Comparison of ENCODE assay signal across 8 cellular contexts in the genomic region with DNA sequence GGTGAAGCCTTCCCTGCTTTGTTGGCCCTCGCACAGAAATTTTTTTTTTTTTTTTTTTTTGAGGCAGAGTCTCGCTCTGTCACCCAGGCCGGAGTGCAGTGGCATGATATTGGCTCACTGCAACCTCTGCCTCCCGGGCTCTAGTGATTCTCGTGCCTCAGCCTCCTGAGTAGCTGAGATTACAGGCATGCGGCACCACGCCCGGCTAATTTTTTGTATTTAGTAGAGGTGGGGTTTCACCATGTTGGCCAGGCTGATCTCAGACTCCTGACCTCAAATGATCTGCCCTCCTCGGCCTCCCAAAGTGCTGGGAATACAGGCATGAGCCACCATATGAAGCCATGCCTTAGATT. TPM values are rescaled to one million over a fixed set of nuclear protein-coding genes. Genes with fewer than 3 reads are reported as not detected.
A peak's percentile ranks its signal among the peaks of the same experiment; 100 is the strongest.
DNase-seq lines count a peak whose midpoint lies in the region; ATAC-seq, FAIRE-seq and TF ChIP-seq lines count a peak whose summit lies in the region.
"Not testable (repeated sequence)": the region's sequence is repeated elsewhere in the genome, so short reads cannot be mapped to it uniquely, and the experiment has no call there.

No MANE protein-coding gene starts in this region.

- not testable (repeated sequence) for FAIRE-seq in kidney (lab: Jason Lieb, UNC)

- BruUV-seq in HCT116 (replicated peaks; lab: Mats Ljungman, UMichigan) = not testable (repeated sequence)

- not testable (repeated sequence) for ATAC-seq in HCT116, body of pancreas, lower lobe of right lung

- TF ChIP-seq CTCF in 22Rv1 (IDR thresholded peaks at IDR 0.05); HCT116 (IDR thresholded peaks at IDR 0.05 in 2 of 3, conservative IDR thresholded peaks at IDR 0.05 in 1 of 3; ENCODE audit: borderline replicate concordance in 1 of 3, insufficient read depth in 1 of 3, low read depth in 2 of 3, low read length in 2 of 3); RWPE1 (conservative IDR thresholded peaks at IDR 0.05; ENCODE audit: low read depth); body of pancreas (IDR thresholded peaks at IDR 0.05); kidney (IDR thresholded peaks at IDR 0.05; ENCODE audit: borderline replicate concordance, extremely low read depth, insufficient read depth); lower lobe of right lung (IDR thresholded peaks at IDR 0.05); neural progenitor cell (IDR thresholded peaks at IDR 0.05); thyroid gland (IDR thresholded peaks at IDR 0.05): not testable (repeated sequence)

- H3K27ac ChIP-seq in 22Rv1 (peak overlapping the region; percentile 94), RWPE1 (peak overlapping the region; percentile 72), body of pancreas (peak overlapping the region; percentile 25 to 79 (median 75)), kidney (ENCODE audit: low read depth in 2 of 2, low read length in 2 of 2) (peak overlapping the region in 1 of 2 donors; percentile 25), lower lobe of right lung (peak overlapping the region; percentile 42), thyroid gland (peak overlapping the region; percentile 56 to 78 (median 74))
- not testable (repeated sequence) for H3K27ac ChIP-seq in HCT116 (ENCODE audit: low read depth, low read length); neural progenitor cell

- H3K36me3 ChIP-seq in HCT116 (ENCODE audit: control insufficient read depth in 1 of 2, insufficient read depth in 2 of 2, low read length in 2 of 2); body of pancreas (replicated peaks in 1 of 2; ENCODE audit: insufficient read depth in 1 of 2, low read depth in 2 of 2); kidney (ENCODE audit: control insufficient read depth in 1 of 2, insufficient read depth in 2 of 2, low read length in 2 of 2); lower lobe of right lung; neural progenitor cell; thyroid gland: not testable (repeated sequence)

- peak overlapping the region; percentile 37 for H3K27ac Mint-ChIP-seq in neural progenitor cell

- H3K27me3 ChIP-seq in HCT116 (ENCODE audit: insufficient read depth, low read length); body of pancreas; lower lobe of right lung (ENCODE audit: low read depth); neural progenitor cell; thyroid gland: not testable (repeated sequence)

- not testable (repeated sequence) for H3K4me3 Mint-ChIP-seq in neural progenitor cell

- not testable (repeated sequence) for H3K9me2 ChIP-seq in HCT116 (ENCODE audit: insufficient read depth)

- peaks cover 20 to 35% of the 10 kb centered on the region in 2 experiments for H3K4me1 ChIP-seq in HCT116 (ENCODE audit: control insufficient read depth in 1 of 2, insufficient read depth in 2 of 2, low read length in 2 of 2)
- peaks cover 96% of the 10 kb centered on the region for H3K4me1 ChIP-seq in body of pancreas
- H3K4me1 ChIP-seq in kidney (ENCODE audit: control insufficient read depth in 1 of 2, insufficient read depth in 1 of 2, low read depth in 1 of 2, low read length in 2 of 2) = peaks cover 34 to 42% of the 10 kb centered on the region in 2 donors
- H3K4me1 ChIP-seq in lower lobe of right lung = peaks cover 70% of the 10 kb centered on the region
- not testable (repeated sequence) for H3K4me1 ChIP-seq in neural progenitor cell
- H3K4me1 ChIP-seq in thyroid gland = peaks cover 46 to 64% of the 10 kb centered on the region in 2 donors

- not testable (repeated sequence) for H3K79me2 ChIP-seq in HCT116 (ENCODE audit: insufficient read depth, low read length); neural progenitor cell (ENCODE audit: low read depth)

- not testable (repeated sequence) for H3F3A ChIP-seq in neural progenitor cell (ENCODE audit: low read depth)

- intact Hi-C loops in HCT116 (cut with micrococcal nuclease); body of pancreas (cut with DNase I); kidney (cut with DNase I); lower lobe of right lung (cut with DNase I); thyroid gland (cut with DNase I): not testable (repeated sequence)

- CTCF ChIA-PET in HCT116 (lab: Charles Lee) = not testable (repeated sequence)
- CTCF ChIA-PET in RWPE1 (lab: Yijun Ruan, JAX) = interaction anchor here (0.6 to 1.2 kb wide), 3 partner anchors 9 to 180 kb away, joined by 3 to 4 read pairs (median 3); partner anchors contain the start of gene PRKCD

- 62 to 70% methylated on average over 8 to 9 of the region's 9 CpGs for WGBS in body of pancreas, 2 donors
- WGBS in thyroid gland, 2 donors = 66 to 75% methylated on average over 9 of the region's 9 CpGs

- RAD21 ChIA-PET in HCT116 (lab: Charles Lee; ENCODE audit: low non-redundant PET in 1 of 2, low total read pairs in 2 of 2, uncharacterized antibody in 2 of 2, unreplicated experiment in 2 of 2) = not testable (repeated sequence)

- TF ChIP-seq POLR2A in HCT116 (IDR thresholded peaks at IDR 0.05; ENCODE audit: borderline replicate concordance, extremely low read depth, insufficient read depth, insufficient read length); body of pancreas (IDR thresholded peaks at IDR 0.05); thyroid gland (IDR thresholded peaks at IDR 0.05): not testable (repeated sequence)

- not testable (repeated sequence) for H3K4me3 ChIP-seq in HCT116 (replicated peaks in 1 of 2; ENCODE audit: low read depth in 1 of 2, low read length in 2 of 2); body of pancreas; kidney (ENCODE audit: low read length in 2 of 2); lower lobe of right lung; neural progenitor cell; thyroid gland (replicated peaks in 1 of 3)

- peaks cover 11% of the 10 kb centered on the region for H3K4me1 Mint-ChIP-seq in neural progenitor cell

- not testable (repeated sequence) for H3K36me3 Mint-ChIP-seq in neural progenitor cell

- H4K20me1 ChIP-seq in HCT116 (ENCODE audit: insufficient read depth); neural progenitor cell (ENCODE audit: low read depth): not testable (repeated sequence)

- H3K27me3 Mint-ChIP-seq in neural progenitor cell (ENCODE audit: insufficient read depth, low read depth) = peaks cover 10% of the 10 kb centered on the region

- not testable (repeated sequence) for H2AFZ ChIP-seq in HCT116 (ENCODE audit: low read depth, low read length, poor library complexity, severe bottlenecking); neural progenitor cell (replicated peaks)

- TF ChIP-seq RAD21 in HCT116 (IDR thresholded peaks at IDR 0.05; ENCODE audit: low read depth) = not testable (repeated sequence)

- POLR2A ChIA-PET in HCT116 (lab: Charles Lee); RWPE1 (lab: Yijun Ruan, JAX; ENCODE audit: low non-redundant PET): not testable (repeated sequence)

- H3K4me2 ChIP-seq in HCT116 (ENCODE audit: low read length) = peak overlapping the region; percentile 52; the same call in 1 of the 2 replicates
- H3K4me2 ChIP-seq in neural progenitor cell = not testable (repeated sequence)

- DNase-seq in HCT116 (ENCODE audit: low read depth, low spot score); RWPE1 (ENCODE audit: low spot score); body of pancreas; neural progenitor cell (ENCODE audit: low spot score): not testable (repeated sequence)
- peak; percentile 19 for DNase-seq in kidney
- DNase-seq in lower lobe of right lung = peak; percentile 49
- DNase-seq in thyroid gland = peak; percentile 70 to 72

- not testable (repeated sequence) for H3K9ac ChIP-seq in HCT116 (ENCODE audit: low read length); kidney (ENCODE audit: low read length in 2 of 2); neural progenitor cell

- H3K9me3 ChIP-seq in HCT116 (ENCODE audit: control insufficient read depth in 1 of 2, insufficient read depth in 1 of 2, low read depth in 1 of 2, low read length in 2 of 2); body of pancreas; kidney (ENCODE audit: control insufficient read depth in 1 of 2, low read length in 2 of 2); lower lobe of right lung; neural progenitor cell (ENCODE audit: low read depth); thyroid gland: not testable (repeated sequence)

- H3K9me3 Mint-ChIP-seq in neural progenitor cell = not testable (repeated sequence)

RNA-seq across cellular contexts. Expression of gene PRKCD, which starts 9.9 kb away (rescaled TPM):
- total RNA-seq in HCT116 (2021; ENCODE audit: unreplicated experiment) (34.4 TPM), body of pancreas (10 to 100 TPM; 15.5 to 16.9 TPM), kidney (26.6 TPM), lower lobe of right lung (103 TPM), neural progenitor cell (ENCODE audit: low replicate concordance) (4.9 and 8.9 TPM in 2 replicates), thyroid gland (100 to 1,000 TPM in 1 of 4 donors, 10 to 100 TPM in 3; 32.0 to 154 (median 71.4) TPM)
- 34.6 and 38.9 TPM in 2 replicates for polyA plus RNA-seq in HCT116 (2012)
- polyA plus RNA-seq in kidney (ENCODE audit: insufficient read depth, low read depth, low replicate concordance) = 29.1 TPM

RNA-seq across cellular contexts. Expression of gene RFT1, which starts 20.8 kb away (rescaled TPM):
- total RNA-seq in HCT116 (2021; ENCODE audit: unreplicated experiment) = 33.6 TPM
- polyA plus RNA-seq in HCT116 (2012) = 25.1 and 33.3 TPM in 2 replicates
- total RNA-seq in body of pancreas = 10 to 100 TPM; 10.6 to 19.8 TPM
- 22.8 TPM for total RNA-seq in kidney
- 14.7 TPM for polyA plus RNA-seq in kidney (ENCODE audit: insufficient read depth, low read depth, low replicate concordance)
- total RNA-seq in lower lobe of right lung = 18.3 TPM
- total RNA-seq in neural progenitor cell (ENCODE audit: low replicate concordance) = 17.0 and 17.2 TPM in 2 replicates
- total RNA-seq in thyroid gland = 10 to 100 TPM; 14.4 to 17.7 (median 16.2) TPM
